Comparison of ENCODE assay signal across 9 cellular contexts in the genomic region with DNA sequence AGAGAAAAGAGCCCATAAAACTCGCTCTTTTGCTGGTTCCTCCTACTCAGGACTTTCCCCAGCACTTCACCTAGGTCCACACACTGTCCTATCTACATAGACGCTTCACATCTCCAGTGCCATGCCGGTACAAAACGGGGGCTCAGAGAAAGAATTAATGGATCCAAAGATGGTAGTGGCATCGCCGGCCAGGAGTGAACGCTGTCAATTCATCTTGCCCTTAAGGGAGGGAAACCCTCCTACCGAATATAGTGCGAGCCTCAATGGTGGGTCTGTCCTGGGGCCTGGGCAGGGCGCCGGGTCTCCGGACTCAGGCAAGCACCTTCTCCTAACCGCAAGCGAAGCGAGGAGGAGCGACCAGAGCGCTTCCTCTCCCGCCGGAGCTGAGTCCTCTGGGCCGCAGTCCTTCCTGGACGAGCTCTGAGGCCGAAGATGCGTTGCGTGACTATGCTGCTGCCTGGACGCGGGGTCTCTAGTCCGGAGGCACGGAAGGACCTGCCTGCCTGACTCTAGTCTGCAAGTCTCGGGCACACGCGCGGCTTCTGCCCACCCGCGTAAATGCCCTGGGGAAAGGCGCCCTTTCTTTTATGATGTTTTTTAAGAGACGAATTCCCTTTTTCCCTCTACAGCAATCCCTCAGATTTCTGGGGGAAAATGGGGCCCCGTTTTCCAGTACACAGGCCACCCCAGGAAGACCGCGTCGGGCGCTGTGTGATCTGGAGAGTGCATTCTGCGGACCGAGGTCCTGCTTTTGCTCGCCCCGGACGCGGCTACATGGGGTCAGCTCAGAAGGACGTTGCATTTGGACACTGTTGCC.
A peak's percentile ranks its signal among the peaks of the same experiment; 100 is the strongest.
DNase-seq lines count a peak whose midpoint lies in the region; ATAC-seq and TF ChIP-seq lines count a peak whose summit lies in the region.
"Had no signal": no experiment of that assay in that cellular context is flagged by ENCODE, and none has a peak within 500 bp of the region (broad histone marks: within the 10 kb centered on the region; RNA-seq: fewer than 3 reads in every experiment).

No MANE protein-coding gene starts in this region.

- ATAC-seq in thoracic aorta (ENCODE audit: insufficient number of reproducible peaks, low FRiP score, low read depth) (no peak), esophagus mucosa (no peak)

- H3K4me1 ChIP-seq in mesodermal cell (ENCODE audit: control insufficient read depth, insufficient read depth, low read length, poor library complexity, severe bottlenecking) (peaks cover 14% of the 10 kb centered on the region), thoracic aorta (ENCODE audit: control insufficient read depth in 1 of 2, low read depth in 2 of 2) (peaks cover 3 to 10% of the 10 kb centered on the region in 2 donors)

- no peak overlapping the region for H3K27ac ChIP-seq in coronary artery
- H3K27ac ChIP-seq in mesodermal cell (ENCODE audit: low read depth, low read length, severe bottlenecking): no peak overlapping the region
- no peak overlapping the region for H3K27ac ChIP-seq in thoracic aorta
- no peak overlapping the region; the same call in 1 of the 2 replicates for H3K27ac ChIP-seq in WERI-Rb-1
- H3K27ac ChIP-seq: gastrocnemius medialis had no signal

- WGBS in mesodermal cell (ENCODE audit: insufficient coverage in 2 of 2), 2 experiments: 11 to 12% methylated on average over 36 to 43 of the region's 48 CpGs

- H3K4me1 Mint-ChIP-seq in activated T-cell treated with anti-CD3 and anti-CD28 coated beads, Interleukin-2, amount 50 U/mL, for 24 hours (ENCODE audit: low read depth): peaks cover 40% of the 10 kb centered on the region

- H3K27ac Mint-ChIP-seq in activated T-cell treated with anti-CD3 and anti-CD28 coated beads, Interleukin-2, amount 50 U/mL, for 24 hours: no peak overlapping the region

- no peaks in the 10 kb centered on the region for H3K9me3 Mint-ChIP-seq in activated T-cell treated with anti-CD3 and anti-CD28 coated beads, Interleukin-2, amount 50 U/mL, for 24 hours

- peak; percentile 45 for DNase-seq in activated T-cell treated with anti-CD3 and anti-CD28 coated beads, Interleukin-2, amount 50 U/mL, for 24 hours
- no peak for DNase-seq in activated T-cell treated with anti-CD3 and anti-CD28 coated beads, Interleukin-2, amount 50 U/mL, for 1 hour
- DNase-seq in coronary artery (ENCODE audit: low spot score) (no peak), thoracic aorta (ENCODE audit: low spot score) (no peak), WERI-Rb-1 (no peak), NCI-H146 (lab: John Stamatoyannopoulos, UW) (no peak)
- DNase-seq: gastrocnemius medialis had no signal

- H3K27me3 ChIP-seq in thoracic aorta (replicated peaks; ENCODE audit: insufficient read depth): no peaks in the 10 kb centered on the region
- H3K27me3 ChIP-seq in WERI-Rb-1 (ENCODE audit: insufficient read depth, low read depth, severe bottlenecking): no peaks in the 10 kb centered on the region

- no peaks in the 10 kb centered on the region for H3K36me3 Mint-ChIP-seq in activated T-cell treated with anti-CD3 and anti-CD28 coated beads, Interleukin-2, amount 50 U/mL, for 24 hours (ENCODE audit: low read depth)

- H3K27me3 Mint-ChIP-seq in activated T-cell treated with anti-CD3 and anti-CD28 coated beads, Interleukin-2, amount 50 U/mL, for 24 hours: peaks cover 87% of the 10 kb centered on the region

- peak overlapping the region; percentile 46 for H3K4me3 Mint-ChIP-seq in activated T-cell treated with anti-CD3 and anti-CD28 coated beads, Interleukin-2, amount 50 U/mL, for 24 hours

- H3K9me3 ChIP-seq in mesodermal cell (ENCODE audit: control insufficient read depth, low read length) (no peaks in the 10 kb centered on the region), thoracic aorta (no peaks in the 10 kb centered on the region), WERI-Rb-1 (ENCODE audit: severe bottlenecking) (no peaks in the 10 kb centered on the region)
- H3K9me3 ChIP-seq: gastrocnemius medialis had no signal

- no peak for TF ChIP-seq CTCF in coronary artery (IDR thresholded peaks at IDR 0.05)
- no peak for TF ChIP-seq CTCF in thoracic aorta (IDR thresholded peaks at IDR 0.05)
- no peak for TF ChIP-seq CTCF in WERI-Rb-1 (IDR thresholded peaks at IDR 0.05; ENCODE audit: low read depth, low read length)

- H3K36me3 ChIP-seq in mesodermal cell (ENCODE audit: control insufficient read depth, insufficient read depth, low read length) (no peaks in the 10 kb centered on the region), thoracic aorta (no peaks in the 10 kb centered on the region), WERI-Rb-1 (no peaks in the 10 kb centered on the region)
- H3K36me3 ChIP-seq: gastrocnemius medialis had no signal

- H3K4me3 ChIP-seq in coronary artery: peak overlapping the region; percentile 57
- peak overlapping the region; percentile 19 for H3K4me3 ChIP-seq in mesodermal cell (ENCODE audit: extremely low read depth, insufficient read depth, low read length, poor library complexity, severe bottlenecking)
- H3K4me3 ChIP-seq in thoracic aorta: peak overlapping the region; percentile 55
- H3K4me3 ChIP-seq in WERI-Rb-1 (ENCODE audit: low read depth, low read length): no peak overlapping the region
